Comparison of ENCODE assay signal across 9 cellular contexts in genomic region chr11:2233693-2234455, GRCh38. TPM values are rescaled to one million over a fixed set of nuclear protein-coding genes. Genes with fewer than 3 reads are reported as not detected.
"Had no signal": no experiment of that assay in that cellular context is flagged by ENCODE, and none has a peak within 500 bp of the region (broad histone marks: within the 10 kb centered on the region; RNA-seq: fewer than 3 reads in every experiment).

No MANE protein-coding gene starts in this region.

- DNase-seq: GM23248, GOT3, HFFc6 had no signal

- H3K9ac ChIP-seq: GM23248 had no signal

- H3K9me3 ChIP-seq: HAP-1 had no signal

- ATAC-seq: HCT116, HepG2 had no signal

- H3K27ac ChIP-seq: GM23248, HL-60 had no signal

- H2AFZ ChIP-seq: GM23248 had no signal

- H3K4me3 ChIP-seq: GM23248, HAP-1 had no signal

- H3K4me1 ChIP-seq: HAP-1 had no signal

- H3K36me3 ChIP-seq: HAP-1 had no signal

RNA-seq across cellular contexts. Expression of gene ASCL2, which starts 36.5 kb away (rescaled TPM):
- total RNA-seq: GM23248, H4, HFFc6, HT1080 had no signal
- polyA plus RNA-seq: GM23248, HepG2 had no signal
